Comparison of ENCODE assay signal across 8 cellular contexts in genomic region chr1:150010388-150011115, GRCh38. TPM values are rescaled to one million over a fixed set of nuclear protein-coding genes. Genes with fewer than 3 reads are reported as not detected.
DNase-seq lines count a peak whose midpoint lies in the region; ATAC-seq and TF ChIP-seq lines count a peak whose summit lies in the region.

Gene OTUD7B (minus strand): TSS chr1:150010726. CDS start chr1:149977510, 33,216 bp downstream.

- CTCF ChIA-PET in BJ (lab: Yijun Ruan, JAX): interaction anchor here (1.2 to 1.8 kb wide), 3 partner anchors 11 to 40 kb away, joined by 3 to 4 read pairs (median 4); no protein-coding TSS in a partner anchor
- CTCF ChIA-PET in activated CD8-positive, alpha-beta memory T cell treated with anti-CD3 and anti-CD28 coated beads for 36 hours (lab: Charles Lee): interaction anchor here (0.7 to 2.0 kb wide), 6 partner anchors 8 to 48 kb away, joined by 3 to 9 read pairs (median 5); no protein-coding TSS in a partner anchor

- H3K27me3 ChIP-seq in BJ (ENCODE audit: control insufficient read depth, insufficient read depth, low read length): no peaks in the 10 kb centered on the region
- H3K27me3 ChIP-seq in effector memory CD4-positive, alpha-beta T cell (replicated peaks; ENCODE audit: control insufficient read depth, insufficient read depth, low read length, poor library complexity, severe bottlenecking): no peaks in the 10 kb centered on the region

- peak within 1 kb of the TSS; percentile 89 for H3K27ac Mint-ChIP-seq in memory B cell

- H3K9me3 ChIP-seq in effector memory CD4-positive, alpha-beta T cell (ENCODE audit: control insufficient read depth, low read length): no peaks in the 10 kb centered on the region

- H3K27me3 Mint-ChIP-seq in memory B cell: peaks cover 17% of the 10 kb centered on the region

- no peak for TF ChIP-seq CTCF in BJ (IDR thresholded peaks at IDR 0.05; ENCODE audit: insufficient read depth, low read depth, low read length)

- H3K4me1 ChIP-seq in effector memory CD4-positive, alpha-beta T cell (ENCODE audit: control insufficient read depth, insufficient read depth, low read length, poor library complexity, severe bottlenecking): no peaks in the 10 kb centered on the region

- ATAC-seq in GM19328 (IDR thresholded peaks at IDR 0.05; ENCODE audit: unreplicated experiment): peak; percentile 82
- peak; percentile 75 for ATAC-seq in HG03520 (IDR thresholded peaks at IDR 0.05; ENCODE audit: unreplicated experiment)
- ATAC-seq in memory B cell (ENCODE audit: low read depth): peak; percentile 88

- peak within 1 kb of the TSS; percentile 99 for H3K4me3 Mint-ChIP-seq in memory B cell

- peaks cover 8% of the 10 kb centered on the region for H3K4me1 Mint-ChIP-seq in memory B cell

- peak within 1 kb of the TSS; percentile 59 for H3K27ac ChIP-seq in effector memory CD4-positive, alpha-beta T cell (ENCODE audit: insufficient read depth, low read length, poor library complexity, severe bottlenecking)

- no peaks in the 10 kb centered on the region for H3K36me3 ChIP-seq in BJ (ENCODE audit: control insufficient read depth, insufficient read depth, low read length)
- H3K36me3 ChIP-seq in effector memory CD4-positive, alpha-beta T cell (ENCODE audit: control insufficient read depth, insufficient read depth, low read length): no peaks in the 10 kb centered on the region

- no peaks in the 10 kb centered on the region for H3K9me3 Mint-ChIP-seq in memory B cell

- peak within 1 kb of the TSS; percentile 81 for H3K4me3 ChIP-seq in BJ (ENCODE audit: low read depth, low read length)
- H3K4me3 ChIP-seq in effector memory CD4-positive, alpha-beta T cell (ENCODE audit: insufficient read depth, low read depth, low read length, poor library complexity, severe bottlenecking): peak within 1 kb of the TSS; percentile 96

- H3K36me3 Mint-ChIP-seq in memory B cell: peaks cover 2% of the 10 kb centered on the region

- DNase-seq in BJ (ENCODE audit: low read depth) (no peak), NCI-H748 treated with DMSO at 0.1 percent for 48 hours (lab: John Stamatoyannopoulos, UW) (peak; percentile 56), memory B cell (ENCODE audit: low spot score in 2 of 2) (peak; percentile 45 to 63)
- DNase-seq in effector memory CD4-positive, alpha-beta T cell: peak; percentile 29 to 46 (median 31)
- peak; percentile 62 to 78 (median 62) for DNase-seq in stimulated activated CD4-positive, alpha-beta T cell treated with anti-CD3 and anti-CD28 coated beads, TNF-alpha, amount 100 ng/mL, for 48 hours (ENCODE audit: low read depth in 3 of 3)

- POLR2A ChIA-PET in BJ (lab: Charles Lee): interaction anchor here (0.5 to 0.7 kb wide), 2 partner anchors 8 to 85 kb away, joined by 3 to 5 read pairs; no protein-coding TSS in a partner anchor
- POLR2A ChIA-PET in activated CD8-positive, alpha-beta memory T cell treated with anti-CD3 and anti-CD28 coated beads for 36 hours (lab: Charles Lee): interaction anchor here (0.5 to 3.1 kb wide), 5 partner anchors 13 to 227 kb away, joined by 3 to 21 read pairs (median 6); a partner anchor contains a TSS

RNA-seq across cellular contexts. Expression of gene OTUD7B, which starts in this region (rescaled TPM):
- 9.3 and 10.1 TPM in 2 replicates for polyA plus RNA-seq in BJ (2011; rRNA removed)
- 23.5 and 24.6 TPM in 2 replicates for polyA minus RNA-seq in BJ (2011; rRNA and poly(A)+ RNA removed)
- 10 to 100 TPM; 39.5 to 40.6 TPM for total RNA-seq in activated CD8-positive, alpha-beta memory T cell treated with anti-CD3 and anti-CD28 coated beads for 36 hours
